Comparison of ENCODE assay signal across 8 cellular contexts in the genomic region with DNA sequence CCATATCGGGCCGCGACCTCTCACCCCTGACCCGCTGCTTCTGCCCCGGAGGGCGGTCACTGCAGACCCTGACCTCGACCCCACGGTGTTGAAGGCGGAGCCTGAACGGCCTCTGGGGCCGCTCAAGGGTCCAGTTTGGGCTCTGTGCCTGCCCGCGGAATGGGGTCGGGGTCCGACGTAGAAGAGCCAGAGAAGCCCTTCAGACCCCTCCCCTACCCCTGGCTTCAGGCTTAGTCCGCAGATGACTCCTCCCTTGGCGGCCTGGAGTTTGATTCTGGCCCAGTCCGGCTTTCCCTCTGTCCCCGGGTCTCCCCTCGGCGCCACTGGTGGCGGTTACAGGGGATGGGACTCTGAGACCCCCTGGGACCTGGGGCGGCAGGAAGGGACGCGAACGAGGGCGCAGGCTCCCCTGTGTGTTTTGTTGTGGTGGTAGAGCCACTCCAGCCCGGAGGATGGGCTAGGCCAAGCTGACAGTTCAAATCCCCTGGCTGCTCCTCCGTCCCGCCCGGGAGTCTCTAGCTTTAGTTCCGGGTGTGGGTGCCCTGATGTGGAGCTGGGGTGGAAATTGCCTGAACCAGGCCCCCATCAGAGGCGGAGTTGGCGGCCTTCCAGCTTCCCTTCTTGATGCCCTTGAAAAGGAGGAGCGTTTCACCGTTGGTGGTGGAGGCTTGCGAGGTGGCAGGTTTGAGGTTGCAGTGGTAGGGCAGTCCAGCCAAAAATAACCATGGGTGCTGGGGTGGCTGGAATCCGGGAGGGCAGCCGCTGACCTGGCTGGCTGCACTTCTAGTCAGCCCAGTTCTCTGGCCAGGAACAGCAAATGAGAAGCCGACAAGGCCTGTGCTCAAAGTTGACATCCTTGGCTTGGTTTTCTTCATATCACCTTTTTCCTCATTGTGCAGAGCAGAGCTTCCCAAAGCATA.
DNase-seq lines count a peak whose midpoint lies in the region; ATAC-seq lines count a peak whose summit lies in the region.

No MANE protein-coding gene starts in this region.

- peak overlapping the region; percentile 63 to 94 for H3K4me3 ChIP-seq in muscle layer of colon (ENCODE audit: low read depth in 1 of 2, low read length in 2 of 2)

- H3K27me3 ChIP-seq in muscle layer of colon (ENCODE audit: control insufficient read depth in 1 of 2, insufficient read depth in 2 of 2, low read length in 2 of 2) = no peaks in the 10 kb centered on the region

- H3K27ac ChIP-seq in epithelial cell of prostate (peak overlapping the region; percentile 88), muscle layer of colon (ENCODE audit: low read depth, low read length) (peak overlapping the region; percentile 89)

- peak; percentile 8 for ATAC-seq in GM19351 (IDR thresholded peaks at IDR 0.05; ENCODE audit: unreplicated experiment)

- DNase-seq in AG08396 (ENCODE audit: low spot score) (peak; percentile 71), NCI-H226 (peak; percentile 79), activated T-cell treated with anti-CD3 and anti-CD28 coated beads for 24 hours (ENCODE audit: low read depth) (peak; percentile 52), epithelial cell of prostate (ENCODE audit: low read depth, low spot score) (no peak), NCI-H774 (lab: John Stamatoyannopoulos, UW) (no peak)
- DNase-seq in stimulated activated CD8-positive, alpha-beta memory T cell treated with anti-CD3 and anti-CD28 coated beads, Interleukin-7, amount 100 ng/mL, for 1 hour (ENCODE audit: low read depth in 2 of 2) = peak; percentile 35 to 44

- peaks cover 23% of the 10 kb centered on the region for H3K36me3 ChIP-seq in muscle layer of colon (ENCODE audit: insufficient read depth, low read length)

- H3K4me1 ChIP-seq in muscle layer of colon (ENCODE audit: insufficient read depth, low read length) = peaks cover 37% of the 10 kb centered on the region

- H3K9ac ChIP-seq in muscle layer of colon (ENCODE audit: low read length) = peak overlapping the region; percentile 95

- H3K9me3 ChIP-seq in muscle layer of colon (ENCODE audit: low read length) = no peaks in the 10 kb centered on the region

Comparison
In these comparisons a context has a peak if more than half of its experiments do, and no peak if none do; other contexts are left out.
1. DNase-seq: peak in AG08396 (single experiment), NCI-H226 (single experiment), activated T-cell treated with anti-CD3 and anti-CD28 coated beads for 24 hours (single experiment) and stimulated activated CD8-positive, alpha-beta memory T cell treated with anti-CD3 and anti-CD28 coated beads, Interleukin-7, amount 100 ng/mL, for 1 hour (2 of 2); none in epithelial cell of prostate (single experiment) and NCI-H774 (single experiment).